15 cellular contexts compared by ENCODE assay signal in the genomic region with DNA sequence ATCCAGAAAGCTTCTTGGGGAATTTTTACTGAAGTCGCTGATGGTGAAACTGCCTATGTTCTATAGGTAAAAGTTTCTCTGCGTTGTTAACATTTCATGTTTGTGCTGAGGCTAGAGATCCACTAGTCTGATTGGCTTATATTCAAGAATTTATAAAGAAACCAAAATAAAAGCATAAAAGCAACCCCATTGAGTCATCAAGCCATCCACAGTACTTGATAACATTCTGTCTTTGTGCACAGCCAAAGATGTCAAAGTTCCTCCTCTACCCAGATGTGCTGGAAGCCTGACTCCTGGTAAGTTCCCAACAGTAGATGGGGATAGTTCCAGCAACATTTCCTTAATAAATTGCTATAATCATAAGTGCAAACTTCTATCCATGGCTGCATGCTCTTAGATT.
DNase-seq lines count a peak whose midpoint lies in the region; ATAC-seq and TF ChIP-seq lines count a peak whose summit lies in the region.
"Had no signal": no experiment of that assay in that cellular context is flagged by ENCODE, and none has a peak within 500 bp of the region (broad histone marks: within the 10 kb centered on the region; RNA-seq: fewer than 3 reads in every experiment).

No MANE protein-coding gene starts in this region.

- no peak for TF ChIP-seq POLR2A in body of pancreas (IDR thresholded peaks at IDR 0.05)

- H3K27me3 Mint-ChIP-seq in type B pancreatic cell: no peaks in the 10 kb centered on the region
- H3K27me3 Mint-ChIP-seq in activated T-cell treated with anti-CD3 and anti-CD28 coated beads, Interleukin-2, amount 50 U/mL, for 24 hours: peaks cover 6% of the 10 kb centered on the region
- H3K27me3 Mint-ChIP-seq: activated naive CD8-positive, alpha-beta T cell had no signal

- no peaks in the 10 kb centered on the region for H3K9me3 Mint-ChIP-seq in type B pancreatic cell
- no peaks in the 10 kb centered on the region for H3K9me3 Mint-ChIP-seq in activated T-cell treated with anti-CD3 and anti-CD28 coated beads, Interleukin-2, amount 50 U/mL, for 24 hours

- H3K27ac ChIP-seq in body of pancreas: no peak overlapping the region
- H3K27ac ChIP-seq: thoracic aorta had no signal

- ATAC-seq in body of pancreas (peak; percentile 27), esophagus mucosa (no peak)
- ATAC-seq: GM12878 had no signal

- H3K4me1 Mint-ChIP-seq in type B pancreatic cell (ENCODE audit: unreplicated experiment): peaks cover 13% of the 10 kb centered on the region
- H3K4me1 Mint-ChIP-seq in activated T-cell treated with anti-CD3 and anti-CD28 coated beads, Interleukin-2, amount 50 U/mL, for 24 hours (ENCODE audit: low read depth): no peaks in the 10 kb centered on the region

- peaks cover 12% of the 10 kb centered on the region for H3K36me3 Mint-ChIP-seq in type B pancreatic cell
- H3K36me3 Mint-ChIP-seq in activated T-cell treated with anti-CD3 and anti-CD28 coated beads, Interleukin-2, amount 50 U/mL, for 24 hours (ENCODE audit: low read depth): no peaks in the 10 kb centered on the region
- H3K36me3 Mint-ChIP-seq: activated naive CD8-positive, alpha-beta T cell had no signal

- H3K27me3 ChIP-seq in body of pancreas: no peaks in the 10 kb centered on the region

- H3K9me3 ChIP-seq in body of pancreas: no peaks in the 10 kb centered on the region
- H3K9me3 ChIP-seq: HAP-1, thoracic aorta had no signal

- H3K4me3 Mint-ChIP-seq in type B pancreatic cell: no peak overlapping the region
- no peak overlapping the region for H3K4me3 Mint-ChIP-seq in activated T-cell treated with anti-CD3 and anti-CD28 coated beads, Interleukin-2, amount 50 U/mL, for 24 hours
- H3K4me3 Mint-ChIP-seq: activated naive CD8-positive, alpha-beta T cell had no signal

- DNase-seq in HFF-Myc (ENCODE audit: extremely low read depth, low read depth) (peak; percentile 84), body of pancreas (no peak), hepatic stellate cell (ENCODE audit: low spot score) (peak; percentile 54), type B pancreatic cell (ENCODE audit: extremely low spot score, unreplicated experiment) (no peak), NCI-H510A treated with DMSO at 0.1 percent for 48 hours (lab: John Stamatoyannopoulos, UW) (no peak)
- DNase-seq in activated T-cell treated with anti-CD3 and anti-CD28 coated beads, Interleukin-2, amount 50 U/mL, for 24 hours: no peak
- DNase-seq: effector CD4-positive, alpha-beta T cell; NCI-H1105 treated with DMSO at 0.1 percent for 48 hours; NCI-H446; T-helper 9 cell had no signal

- intact Hi-C loops in body of pancreas (cut with DNase I): no loop called here

- H3K4me3 ChIP-seq in HFF-Myc (replicated peaks; ENCODE audit: low read depth, low read length): no peak overlapping the region
- no peak overlapping the region for H3K4me3 ChIP-seq in body of pancreas
- H3K4me3 ChIP-seq: GM12878, HAP-1, thoracic aorta had no signal

- TF ChIP-seq CTCF in HFF-Myc (IDR thresholded peaks at IDR 0.05; ENCODE audit: low read depth, low read length, missing control alignments) (no peak), body of pancreas (IDR thresholded peaks at IDR 0.05) (no peak), type B pancreatic cell (conservative IDR thresholded peaks at IDR 0.05) (no peak)

- H3K4me1 ChIP-seq in body of pancreas: no peaks in the 10 kb centered on the region

- no peaks in the 10 kb centered on the region for H3K36me3 ChIP-seq in body of pancreas (replicated peaks in 1 of 2; ENCODE audit: insufficient read depth in 1 of 2, low read depth in 2 of 2)
- H3K36me3 ChIP-seq: HAP-1, thoracic aorta had no signal

- H3K27ac Mint-ChIP-seq in type B pancreatic cell: peak overlapping the region; percentile 3
- H3K27ac Mint-ChIP-seq in activated T-cell treated with anti-CD3 and anti-CD28 coated beads, Interleukin-2, amount 50 U/mL, for 24 hours: no peak overlapping the region
- H3K27ac Mint-ChIP-seq: activated naive CD8-positive, alpha-beta T cell had no signal

- WGBS in body of pancreas, 2 donors: 84 to 97% methylated on average over 2 of the region's 2 CpGs

Comparison
In these comparisons a context has a peak if more than half of its experiments do, and no peak if none do; other contexts are left out.
1. DNase-seq: peak in HFF-Myc (single experiment) and hepatic stellate cell (single experiment); none in body of pancreas (0 of 4), type B pancreatic cell (single experiment), activated T-cell treated with anti-CD3 and anti-CD28 coated beads, Interleukin-2, amount 50 U/mL, for 24 hours (single experiment) and NCI-H510A treated with DMSO at 0.1 percent for 48 hours (single experiment).